19 cellular contexts compared by ENCODE assay signal in genomic region chr20:62104234-62104789, GRCh38. TPM values are rescaled to one million over a fixed set of nuclear protein-coding genes. Genes with fewer than 3 reads are reported as not detected.
A peak's percentile ranks its signal among the peaks of the same experiment; 100 is the strongest.
DNase-seq lines count a peak whose midpoint lies in the region; ATAC-seq and TF ChIP-seq lines count a peak whose summit lies in the region.
"Had no signal": no experiment of that assay in that cellular context is flagged by ENCODE, and none has a peak within 500 bp of the region (broad histone marks: within the 10 kb centered on the region; RNA-seq: fewer than 3 reads in every experiment).

No MANE protein-coding gene starts in this region.

- intact Hi-C loops in Right ventricle myocardium superior (cut with DNase I) (no loop called here), left ventricle myocardium superior (cut with micrococcal nuclease) (no loop called here), uterus (cut with DNase I; ENCODE audit: low total_unique reads) (no loop called here)
- intact Hi-C loops in CD4-positive, alpha-beta T cell (cut with DNase I, micrococcal nuclease), result no loop called here

- no peaks in the 10 kb centered on the region for H3K4me1 ChIP-seq in RWPE2 (ENCODE audit: insufficient read depth, poor library complexity, severe bottlenecking)
- peaks cover 6% of the 10 kb centered on the region for H3K4me1 ChIP-seq in hepatocyte (ENCODE audit: insufficient read depth)
- peaks cover 0 to 3% of the 10 kb centered on the region in 2 donors for H3K4me1 ChIP-seq in uterus
- H3K4me1 ChIP-seq: A549 had no signal

- no peaks in the 10 kb centered on the region for H3K9me2 ChIP-seq in hepatocyte (replicated peaks; ENCODE audit: insufficient read depth)

- H3K9me3 ChIP-seq in RWPE2 (ENCODE audit: severe bottlenecking), result peaks cover 41% of the 10 kb centered on the region
- H3K9me3 ChIP-seq in hepatocyte (ENCODE audit: low read depth), result peaks cover 2% of the 10 kb centered on the region
- H3K9me3 ChIP-seq in uterus, result peaks cover 0 to 9% of the 10 kb centered on the region in 2 donors
- H3K9me3 ChIP-seq in CD4-positive, alpha-beta T cell (ENCODE audit: control insufficient read depth, low read length), result peaks cover 78% of the 10 kb centered on the region

- CTCF ChIA-PET in CD4-positive, alpha-beta T cell (lab: Charles Lee), result no interaction called here

- H3K27ac ChIP-seq in RWPE2 (ENCODE audit: poor library complexity, severe bottlenecking) (no peak overlapping the region), hepatocyte (peak overlapping the region; percentile 53), uterus (peak overlapping the region; percentile 74 to 75)
- H3K27ac ChIP-seq in CD4-positive, alpha-beta T cell (ENCODE audit: low read depth, low read length), result no peak overlapping the region
- H3K27ac ChIP-seq: 22Rv1, A549, C4-2B had no signal

- POLR2A ChIA-PET in CD4-positive, alpha-beta T cell (lab: Charles Lee), result interaction anchor here (0.7 kb wide), 1 partner anchor 12 kb away, joined by 3 read pairs; no protein-coding TSS in a partner anchor

- no peak for ATAC-seq in Right ventricle myocardium superior (ENCODE audit: poor library complexity)
- ATAC-seq in left ventricle myocardium superior, result no peak
- ATAC-seq in RWPE2 (ENCODE audit: low read depth), result 0 out of 3 replicates have a peak, but pooled peaks have one; percentile 7
- no peak for ATAC-seq in CD4-positive, alpha-beta T cell (ENCODE audit: poor library complexity)
- ATAC-seq: A549, GM12878 had no signal

- H3K27me3 Mint-ChIP-seq in CD4-positive, alpha-beta T cell, result no peaks in the 10 kb centered on the region

- H3K9me3 Mint-ChIP-seq in CD4-positive, alpha-beta T cell, result peaks cover 21% of the 10 kb centered on the region

- DNase-seq in Right ventricle myocardium superior (peak; percentile 12), left ventricle myocardium superior (no peak), RWPE2 (ENCODE audit: low spot score) (peak; percentile 82), hepatocyte (ENCODE audit: low spot score) (no peak), uterus (no peak), anterior cingulate cortex (lab: John Stamatoyannopoulos, UW) (no peak)
- DNase-seq in activated naive CD4-positive, alpha-beta T cell treated with anti-CD3 and anti-CD28 coated beads, Interleukin-2, amount 50 U/mL, for 16 hours, result no peak
- no peak for DNase-seq in CD4-positive, alpha-beta T cell
- DNase-seq: AML-193; CD4-positive, alpha-beta memory T cell; DMS153; DND-41; EL; KBM-7 had no signal

- no peaks in the 10 kb centered on the region for H3K4me1 Mint-ChIP-seq in CD4-positive, alpha-beta T cell (ENCODE audit: low read depth)
- H3K4me1 Mint-ChIP-seq: IgD-negative memory B cell had no signal

- no peak overlapping the region for H2AFZ ChIP-seq in hepatocyte

- H3K36me3 ChIP-seq in RWPE2 (ENCODE audit: low read depth), result no peaks in the 10 kb centered on the region
- H3K36me3 ChIP-seq in hepatocyte (replicated peaks; ENCODE audit: insufficient read depth, low read depth), result no peaks in the 10 kb centered on the region
- no peaks in the 10 kb centered on the region for H3K36me3 ChIP-seq in uterus

- TF ChIP-seq POLR2A in uterus (IDR thresholded peaks at IDR 0.05), result no peak

- H4K20me1 ChIP-seq in hepatocyte (ENCODE audit: insufficient read depth, poor library complexity, severe bottlenecking), result no peaks in the 10 kb centered on the region

- H3K4me3 ChIP-seq in RWPE2 (ENCODE audit: severe bottlenecking) (no peak overlapping the region), hepatocyte (no peak overlapping the region), uterus (no peak overlapping the region)
- H3K4me3 ChIP-seq: A549, GM12878 had no signal

- H3K27me3 ChIP-seq in RWPE2 (ENCODE audit: insufficient read depth, poor library complexity, severe bottlenecking) (no peaks in the 10 kb centered on the region), hepatocyte (no peaks in the 10 kb centered on the region), uterus (no peaks in the 10 kb centered on the region)
- H3K27me3 ChIP-seq in CD4-positive, alpha-beta T cell (ENCODE audit: control insufficient read depth, insufficient read depth, low read length), result no peaks in the 10 kb centered on the region

- 67% methylated on average over 15 of the region's 15 CpGs for WGBS in hepatocyte (ENCODE audit: low lambda C conversion rate, missing lambda C conversion rate)

- no peak overlapping the region for H3K4me3 Mint-ChIP-seq in CD4-positive, alpha-beta T cell
- H3K4me3 Mint-ChIP-seq: CD4-positive, alpha-beta memory T cell had no signal

- no peak overlapping the region for H3K4me2 ChIP-seq in hepatocyte
- H3K4me2 ChIP-seq: A549 had no signal

- TF ChIP-seq CTCF in RWPE2 (IDR thresholded peaks at IDR 0.05; ENCODE audit: poor library complexity, severe bottlenecking) (no peak), hepatocyte (IDR thresholded peaks at IDR 0.05; ENCODE audit: poor library complexity) (no peak), uterus (IDR thresholded peaks at IDR 0.05) (no peak)
- no peak for TF ChIP-seq CTCF in CD4-positive, alpha-beta T cell (IDR thresholded peaks at IDR 0.05)

- no peak overlapping the region for H3K27ac Mint-ChIP-seq in CD4-positive, alpha-beta T cell
- H3K27ac Mint-ChIP-seq: IgD-negative memory B cell had no signal

- peaks cover 65% of the 10 kb centered on the region for H3K36me3 Mint-ChIP-seq in CD4-positive, alpha-beta T cell (ENCODE audit: low read depth)

- H3K79me2 ChIP-seq in hepatocyte, result no peaks in the 10 kb centered on the region

RNA-seq across cellular contexts. Expression of gene LSM14B, which starts 18.0 kb away (rescaled TPM):
- total RNA-seq in Right ventricle myocardium superior (51.7 TPM), left ventricle myocardium superior (58.4 TPM), hepatocyte (32.5 and 43.1 TPM in 2 replicates), uterus (10 to 100 TPM in 3 of 4 donors, 1 to 10 TPM in 1; 3.1 to 56.8 (median 45.9) TPM)
- 4.8 and 7.1 TPM in 2 replicates for polyA plus RNA-seq in hepatocyte
- 10 to 100 TPM; 34.5 to 35.7 TPM for total RNA-seq in CD4-positive, alpha-beta T cell

RNA-seq across cellular contexts. Expression of gene TAF4, which starts 38.6 kb away (rescaled TPM):
- total RNA-seq in Right ventricle myocardium superior (11.6 TPM), left ventricle myocardium superior (11.2 TPM), hepatocyte (6.6 and 7.5 TPM in 2 replicates), uterus (10 to 100 TPM in 2 of 4 donors, 1 to 10 TPM in 2; 6.2 to 37.6 (median 10.7) TPM)
- 2.9 and 3.3 TPM in 2 replicates for polyA plus RNA-seq in hepatocyte
- total RNA-seq in CD4-positive, alpha-beta T cell, result 10 to 100 TPM; 11.1 to 12.5 TPM

RNA-seq across cellular contexts. Expression of gene PSMA7, which starts 38.9 kb away (rescaled TPM):
- total RNA-seq in Right ventricle myocardium superior, result 239 TPM
- total RNA-seq in left ventricle myocardium superior, result 240 TPM
- total RNA-seq in hepatocyte, result 270 and 277 TPM in 2 replicates
- polyA plus RNA-seq in hepatocyte, result 408 and 450 TPM in 2 replicates
- total RNA-seq in uterus, result 100 to 1,000 TPM; 145 to 214 (median 162) TPM
- total RNA-seq in CD4-positive, alpha-beta T cell, result 100 to 1,000 TPM; 150 to 158 TPM

RNA-seq across cellular contexts. Expression of gene SS18L1, which starts 39.3 kb away (rescaled TPM):
- total RNA-seq in Right ventricle myocardium superior (8.9 TPM), left ventricle myocardium superior (10.7 TPM), hepatocyte (13.0 and 14.4 TPM in 2 replicates), uterus (10 to 100 TPM in 2 of 4 donors, 1 to 10 TPM in 1, under 1 TPM in 1; 0.51 to 21.7 (median 12.8) TPM)
- polyA plus RNA-seq in hepatocyte, result 1.8 and 2.1 TPM in 2 replicates
- total RNA-seq in CD4-positive, alpha-beta T cell, result 10 to 100 TPM; 12.8 to 13.4 TPM

Comparison
In these comparisons a context has a peak if more than half of its experiments do, and no peak if none do; other contexts are left out.
1. DNase-seq: peak in Right ventricle myocardium superior (single experiment) and RWPE2 (single experiment); none in left ventricle myocardium superior (single experiment), hepatocyte (single experiment), uterus (0 of 2), activated naive CD4-positive, alpha-beta T cell treated with anti-CD3 and anti-CD28 coated beads, Interleukin-2, amount 50 U/mL, for 16 hours (single experiment), anterior cingulate cortex (0 of 58) and CD4-positive, alpha-beta T cell (0 of 10).
2. H3K27ac ChIP-seq: peak in hepatocyte (single experiment) and uterus (2 of 2); none in RWPE2 (single experiment) and CD4-positive, alpha-beta T cell (single experiment).